Comparison of ENCODE assay signal across 9 cellular contexts in the genomic region with DNA sequence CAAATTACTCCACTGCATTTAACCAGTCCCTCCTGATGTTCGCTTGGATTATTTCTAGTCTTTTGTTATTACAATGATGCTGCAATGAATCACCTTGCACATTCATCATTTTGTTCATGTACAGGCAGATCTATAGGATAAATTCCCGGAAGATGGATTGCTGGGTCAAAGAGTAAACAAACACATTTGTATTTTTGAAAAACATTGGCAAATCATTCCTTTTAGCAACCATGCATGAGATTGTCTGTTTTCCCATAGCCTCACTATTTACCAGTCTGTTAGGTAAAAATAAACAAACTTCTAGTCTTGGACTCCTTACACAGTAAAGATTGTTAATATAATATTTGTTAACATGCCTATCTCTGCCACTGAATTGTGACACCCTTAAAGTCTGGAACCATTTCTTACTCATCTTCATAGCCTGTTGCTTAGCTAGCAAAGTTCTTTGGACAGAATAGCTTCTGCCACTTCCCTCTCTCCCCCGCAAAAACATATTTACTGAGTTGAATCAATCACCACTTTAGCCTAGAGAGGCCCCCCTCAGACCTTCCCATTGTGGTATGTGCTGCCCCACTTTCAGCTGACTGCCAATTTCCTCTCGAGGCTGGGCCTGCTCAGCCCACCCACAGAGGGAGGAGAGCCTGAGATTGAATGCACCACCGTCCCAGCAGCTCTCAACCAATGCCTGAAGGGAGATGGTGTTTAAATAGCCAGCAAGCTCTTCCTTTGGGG.
DNase-seq lines count a peak whose midpoint lies in the region; ATAC-seq and TF ChIP-seq lines count a peak whose summit lies in the region.
"Had no signal": no experiment of that assay in that cellular context is flagged by ENCODE, and none has a peak within 500 bp of the region (broad histone marks: within the 10 kb centered on the region; RNA-seq: fewer than 3 reads in every experiment).

No MANE protein-coding gene starts in this region.

- DNase-seq in NCI-H69 (lab: John Stamatoyannopoulos, UW) (peak; percentile 68), smooth muscle cell (lab: John Stamatoyannopoulos, UW; ENCODE audit: unreplicated experiment) (no peak), SHP77 (lab: John Stamatoyannopoulos, UW) (no peak), esophagus muscularis mucosa (ENCODE audit: extremely low spot score) (no peak), posterior cingulate gyrus (no peak)

- H3K4me1 ChIP-seq in smooth muscle cell (ENCODE audit: low read depth) (peaks cover 7% of the 10 kb centered on the region), esophagus muscularis mucosa (peaks cover 12 to 23% (median 14%) of the 10 kb centered on the region in 4 donors)

- no peak for TF ChIP-seq POLR2A in esophagus muscularis mucosa (IDR thresholded peaks at IDR 0.05; ENCODE audit: low read depth)

- 21% methylated on average over 5 of the region's 5 CpGs for WGBS in smooth muscle cell (ENCODE audit: low lambda C conversion rate)
- WGBS in esophagus muscularis mucosa = 44% methylated on average over 5 of the region's 5 CpGs

- no peaks in the 10 kb centered on the region for H3K79me2 ChIP-seq in smooth muscle cell (ENCODE audit: low read depth)

- H3K9me3 ChIP-seq in smooth muscle cell (replicated peaks; ENCODE audit: low read depth) (no peaks in the 10 kb centered on the region), esophagus muscularis mucosa (peaks cover 0 to 5% (median 0%) of the 10 kb centered on the region in 4 donors)

- H3K4me3 ChIP-seq in smooth muscle cell (no peak overlapping the region), esophagus muscularis mucosa (no peak overlapping the region)

- no peaks in the 10 kb centered on the region for H4K20me1 ChIP-seq in smooth muscle cell (ENCODE audit: low read depth)

- TF ChIP-seq EP300 in esophagus muscularis mucosa (IDR thresholded peaks at IDR 0.05) = no peak

- TF ChIP-seq CTCF in smooth muscle cell (IDR thresholded peaks at IDR 0.05; ENCODE audit: borderline replicate concordance, insufficient read depth, poor library complexity, severe bottlenecking) (no peak), esophagus muscularis mucosa (IDR thresholded peaks at IDR 0.05) (no peak)

- peak overlapping the region; percentile 65 for H3K27ac ChIP-seq in smooth muscle cell (ENCODE audit: low read depth)
- no peak overlapping the region for H3K27ac ChIP-seq in esophagus muscularis mucosa (replicated peaks in 1 of 4)

- peaks cover 5% of the 10 kb centered on the region for H3F3A ChIP-seq in smooth muscle cell (ENCODE audit: low read depth)

- intact Hi-C loops in esophagus muscularis mucosa (cut with DNase I) (no loop called here), posterior cingulate gyrus (cut with DNase I) (no loop called here)

- H3K9ac ChIP-seq in smooth muscle cell (ENCODE audit: low read depth) = no peak overlapping the region

- peak overlapping the region; percentile 15 for H3K4me2 ChIP-seq in smooth muscle cell

- peak; percentile 50 for ATAC-seq in GM19351 (IDR thresholded peaks at IDR 0.05; ENCODE audit: unreplicated experiment)
- peak; percentile 88 for ATAC-seq in esophagus mucosa
- no peak for ATAC-seq in GM21526 (IDR thresholded peaks at IDR 0.05; ENCODE audit: low FRiP score, unreplicated experiment)
- ATAC-seq: Right ventricle myocardium inferior had no signal

- H2AFZ ChIP-seq in smooth muscle cell (ENCODE audit: low read depth) = no peak overlapping the region

- H3K27me3 ChIP-seq in smooth muscle cell (ENCODE audit: low read depth) = no peaks in the 10 kb centered on the region
- no peaks in the 10 kb centered on the region for H3K27me3 ChIP-seq in esophagus muscularis mucosa

- H3K36me3 ChIP-seq in smooth muscle cell (ENCODE audit: low read depth) (no peaks in the 10 kb centered on the region), esophagus muscularis mucosa (no peaks in the 10 kb centered on the region)
